12 cellular contexts compared by ENCODE assay signal in genomic region chr20:59385461-59385860, GRCh38.
DNase-seq lines count a peak whose midpoint lies in the region; ATAC-seq and TF ChIP-seq lines count a peak whose summit lies in the region.
"Had no signal": no experiment of that assay in that cellular context is flagged by ENCODE, and none has a peak within 500 bp of the region (broad histone marks: within the 10 kb centered on the region; RNA-seq: fewer than 3 reads in every experiment).

No MANE protein-coding gene starts in this region.

- H3K4me3 Mint-ChIP-seq in CD4-positive, alpha-beta memory T cell, result peak overlapping the region in 1 of 8 donors; percentile 24
- no peak overlapping the region for H3K4me3 Mint-ChIP-seq in chondrocyte (ENCODE audit: unreplicated experiment)

- H3K9ac ChIP-seq in BLaER1, result peak overlapping the region; percentile 75; the same call in 1 of the 2 replicates

- H3K4me1 Mint-ChIP-seq in CD4-positive, alpha-beta memory T cell, result peaks cover 3 to 9% (median 6%) of the 10 kb centered on the region in 4 donors
- peaks cover 25% of the 10 kb centered on the region for H3K4me1 Mint-ChIP-seq in chondrocyte (ENCODE audit: low read depth)

- peaks cover 61% of the 10 kb centered on the region for H3K4me1 ChIP-seq in BLaER1
- H3K4me1 ChIP-seq in CD4-positive, alpha-beta memory T cell (ENCODE audit: insufficient read depth, low read length), result peaks cover 10% of the 10 kb centered on the region
- H3K4me1 ChIP-seq in RWPE2 (ENCODE audit: insufficient read depth, poor library complexity, severe bottlenecking), result no peaks in the 10 kb centered on the region

- H3K36me3 Mint-ChIP-seq in CD4-positive, alpha-beta memory T cell, result no peaks in the 10 kb centered on the region
- H3K36me3 Mint-ChIP-seq in chondrocyte (ENCODE audit: low read depth), result no peaks in the 10 kb centered on the region

- DNase-seq in CD4-positive, alpha-beta memory T cell, result peak in 4 of 5 donors; percentile 12 to 44 (median 20)
- no peak for DNase-seq in RWPE2 (ENCODE audit: low spot score)
- peak; percentile 25 for DNase-seq in iPS DF 19.7 (ENCODE audit: low read depth, low spot score)
- no peak for DNase-seq in HuH-7 (ENCODE audit: low spot score)
- no peak for DNase-seq in SW 1271 (lab: John Stamatoyannopoulos, UW)
- DNase-seq in chondrocyte (ENCODE audit: low spot score), result no peak
- DNase-seq: MM.1S, ovary had no signal

- CTCF ChIA-PET in CD4-positive, alpha-beta memory T cell (lab: Charles Lee; ENCODE audit: partially characterized antibody), result interaction anchor here (0.6 kb wide), 1 partner anchor 823 kb away, joined by 3 read pairs; no protein-coding TSS in a partner anchor

- TF ChIP-seq CTCF in RWPE2 (IDR thresholded peaks at IDR 0.05; ENCODE audit: poor library complexity, severe bottlenecking) (no peak), chondrocyte (IDR thresholded peaks at IDR 0.05) (no peak)

- no peaks in the 10 kb centered on the region for H3K27me3 ChIP-seq in BLaER1
- H3K27me3 ChIP-seq in CD4-positive, alpha-beta memory T cell (ENCODE audit: insufficient read depth, low read length), result no peaks in the 10 kb centered on the region
- peaks cover 78% of the 10 kb centered on the region for H3K27me3 ChIP-seq in RWPE2 (ENCODE audit: insufficient read depth, poor library complexity, severe bottlenecking)
- H3K27me3 ChIP-seq: hepatocyte, ovary had no signal

- H3K4me2 ChIP-seq in BLaER1, result peak overlapping the region; percentile 84
- H3K4me2 ChIP-seq: hepatocyte had no signal

- H3K9me3 Mint-ChIP-seq in CD4-positive, alpha-beta memory T cell, result peaks cover 0 to 3% (median 0%) of the 10 kb centered on the region in 8 donors
- H3K9me3 Mint-ChIP-seq in chondrocyte (ENCODE audit: low read depth), result peaks cover 2% of the 10 kb centered on the region

- H3K27ac ChIP-seq in BLaER1 (peak overlapping the region; percentile 94), RWPE2 (ENCODE audit: poor library complexity, severe bottlenecking) (no peak overlapping the region)
- no peak overlapping the region for H3K27ac ChIP-seq in CD4-positive, alpha-beta memory T cell (ENCODE audit: low read depth, low read length)
- H3K27ac ChIP-seq: hepatocyte, ovary had no signal

- peak overlapping the region in 6 of 7 donors; percentile 13 to 85 (median 57) for H3K27ac Mint-ChIP-seq in CD4-positive, alpha-beta memory T cell
- H3K27ac Mint-ChIP-seq in chondrocyte (ENCODE audit: unreplicated experiment), result no peak overlapping the region

- H3K36me3 ChIP-seq in BLaER1 (no peaks in the 10 kb centered on the region), RWPE2 (ENCODE audit: low read depth) (no peaks in the 10 kb centered on the region)
- no peaks in the 10 kb centered on the region for H3K36me3 ChIP-seq in CD4-positive, alpha-beta memory T cell (ENCODE audit: insufficient read depth, low read length)
- H3K36me3 ChIP-seq: ovary had no signal

- H3K27me3 Mint-ChIP-seq in CD4-positive, alpha-beta memory T cell, result peaks cover 3 to 4% of the 10 kb centered on the region in 2 donors
- no peaks in the 10 kb centered on the region for H3K27me3 Mint-ChIP-seq in chondrocyte (ENCODE audit: low read depth)

- ATAC-seq in RWPE2 (ENCODE audit: low read depth) (peak; percentile 41; the same call in 2 of the 3 replicates), HG03457 (IDR thresholded peaks at IDR 0.05; ENCODE audit: unreplicated experiment) (no peak)

- H3K4me3 ChIP-seq in BLaER1 (no peak overlapping the region), RWPE2 (ENCODE audit: severe bottlenecking) (no peak overlapping the region)
- H3K4me3 ChIP-seq in CD4-positive, alpha-beta memory T cell (ENCODE audit: low read length in 2 of 2), result no peak overlapping the region
- H3K4me3 ChIP-seq: hepatocyte, lung, ovary had no signal

- intact Hi-C loops in CD4-positive, alpha-beta memory T cell (cut with micrococcal nuclease), result loop anchor here (5.0 kb wide), 1 partner anchor 148 kb away; no protein-coding TSS in a partner anchor

- H4K20me1 ChIP-seq in BLaER1, result no peaks in the 10 kb centered on the region

- H3K9me3 ChIP-seq in BLaER1 (no peaks in the 10 kb centered on the region), RWPE2 (ENCODE audit: severe bottlenecking) (no peaks in the 10 kb centered on the region)
- no peaks in the 10 kb centered on the region for H3K9me3 ChIP-seq in CD4-positive, alpha-beta memory T cell (ENCODE audit: control insufficient read depth in 1 of 2, low read length in 2 of 2)
- H3K9me3 ChIP-seq: ovary had no signal

- POLR2A ChIA-PET in CD4-positive, alpha-beta memory T cell (lab: Charles Lee; ENCODE audit: partially characterized antibody), result no interaction called here

Comparison
In these comparisons a context has a peak if more than half of its experiments do, and no peak if none do; other contexts are left out.
1. DNase-seq: peak in CD4-positive, alpha-beta memory T cell (4 of 5) and iPS DF 19.7 (single experiment); none in RWPE2 (single experiment), HuH-7 (single experiment), SW 1271 (0 of 2) and chondrocyte (single experiment).